Comparison of ENCODE assay signal across 8 cellular contexts in the genomic region with DNA sequence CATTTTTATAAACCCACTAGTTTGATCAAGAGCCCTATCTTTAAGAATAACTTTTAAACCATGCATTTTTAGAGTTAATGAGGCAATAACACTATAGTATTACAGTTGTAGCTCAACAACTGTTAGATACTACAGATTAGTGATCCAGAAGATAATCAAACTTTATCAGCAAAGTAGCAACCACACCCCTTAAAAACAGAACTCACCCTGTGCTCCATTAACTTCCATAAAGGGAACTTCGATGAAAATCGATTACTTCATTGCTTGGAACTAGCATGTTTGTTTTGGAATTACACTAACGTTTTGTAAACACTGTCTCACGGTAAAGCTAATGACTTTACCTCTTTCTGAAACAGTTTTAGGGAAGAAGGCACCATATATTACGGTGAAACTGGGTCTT. TPM values are rescaled to one million over a fixed set of nuclear protein-coding genes. Genes with fewer than 3 reads are reported as not detected.
DNase-seq lines count a peak whose midpoint lies in the region; ATAC-seq and TF ChIP-seq lines count a peak whose summit lies in the region.

No MANE protein-coding gene starts in this region.

- H3K27ac Mint-ChIP-seq in T-helper 1 cell treated with Interleukin-12 subunit alpha and Interleukin-12 subunit beta and Interleukin-4 antibody, amounts not matched to agents 30 μg/mL and 1 μg/mL, for 36 hours, result no peak overlapping the region
- H3K27ac Mint-ChIP-seq in activated CD4-positive, alpha-beta memory T cell treated with anti-CD3 and anti-CD28 coated beads for 36 hours, result no peak overlapping the region

- no peaks in the 10 kb centered on the region for H3K36me3 ChIP-seq in suprapubic skin

- H3K27me3 Mint-ChIP-seq in T-helper 1 cell treated with Interleukin-12 subunit alpha and Interleukin-12 subunit beta and Interleukin-4 antibody, amounts not matched to agents 30 μg/mL and 1 μg/mL, for 36 hours (ENCODE audit: low read depth), result peaks cover 21% of the 10 kb centered on the region
- H3K27me3 Mint-ChIP-seq in activated CD4-positive, alpha-beta memory T cell treated with anti-CD3 and anti-CD28 coated beads for 36 hours, result no peaks in the 10 kb centered on the region

- POLR2A ChIA-PET in activated CD4-positive, alpha-beta memory T cell treated with anti-CD3 and anti-CD28 coated beads for 36 hours (lab: Charles Lee), result no interaction called here

- 4% methylated on average over 5 of the region's 5 CpGs for WGBS in suprapubic skin

- peak overlapping the region; percentile 98 for H3K4me3 ChIP-seq in suprapubic skin

- TF ChIP-seq CTCF in suprapubic skin (IDR thresholded peaks at IDR 0.05), result no peak

- no peaks in the 10 kb centered on the region for H3K27me3 ChIP-seq in suprapubic skin

- DNase-seq in T-helper 1 cell (no peak), inferior parietal cortex (ENCODE audit: extremely low spot score) (peak; percentile 31), suprapubic skin (ENCODE audit: low spot score in 2 of 2) (no peak), NCI-H1930 (lab: John Stamatoyannopoulos, UW) (no peak)
- no peak for DNase-seq in activated CD4-positive, alpha-beta memory T cell treated with anti-CD3 and anti-CD28 coated beads for 36 hours
- DNase-seq in activated effector memory CD4-positive, alpha-beta T cell treated with anti-CD3 and anti-CD28 coated beads, Interleukin-2, amount 50 U/mL, for 16 hours, result no peak

- TF ChIP-seq EP300 in suprapubic skin (IDR thresholded peaks at IDR 0.05), result no peak

- ATAC-seq in HG03442 (IDR thresholded peaks at IDR 0.05; ENCODE audit: unreplicated experiment), result no peak

- peak overlapping the region; percentile 99 for H3K4me3 Mint-ChIP-seq in T-helper 1 cell treated with Interleukin-12 subunit alpha and Interleukin-12 subunit beta and Interleukin-4 antibody, amounts not matched to agents 30 μg/mL and 1 μg/mL, for 36 hours
- H3K4me3 Mint-ChIP-seq in activated CD4-positive, alpha-beta memory T cell treated with anti-CD3 and anti-CD28 coated beads for 36 hours, result peak overlapping the region; percentile 98

- CTCF ChIA-PET in activated CD4-positive, alpha-beta memory T cell treated with anti-CD3 and anti-CD28 coated beads for 36 hours (lab: Charles Lee), result interaction anchor here (1.3 to 2.0 kb wide), 3 partner anchors 44 to 183 kb away, joined by 3 to 10 read pairs (median 4); a partner anchor contains a TSS

- peaks cover 6% of the 10 kb centered on the region for H3K36me3 Mint-ChIP-seq in T-helper 1 cell treated with Interleukin-12 subunit alpha and Interleukin-12 subunit beta and Interleukin-4 antibody, amounts not matched to agents 30 μg/mL and 1 μg/mL, for 36 hours (ENCODE audit: low read depth)
- peaks cover 3% of the 10 kb centered on the region for H3K36me3 Mint-ChIP-seq in activated CD4-positive, alpha-beta memory T cell treated with anti-CD3 and anti-CD28 coated beads for 36 hours

- intact Hi-C loops in activated CD4-positive, alpha-beta memory T cell treated with anti-CD3 and anti-CD28 coated beads for 36 hours (cut with micrococcal nuclease), result loop anchor here (2.0 to 5.0 kb wide), 4 partner anchors 14 to 184 kb away; a partner anchor contains a TSS

- H3K9me3 Mint-ChIP-seq in T-helper 1 cell treated with Interleukin-12 subunit alpha and Interleukin-12 subunit beta and Interleukin-4 antibody, amounts not matched to agents 30 μg/mL and 1 μg/mL, for 36 hours, result no peaks in the 10 kb centered on the region
- H3K9me3 Mint-ChIP-seq in activated CD4-positive, alpha-beta memory T cell treated with anti-CD3 and anti-CD28 coated beads for 36 hours, result no peaks in the 10 kb centered on the region

- peak overlapping the region; percentile 92 for H3K27ac ChIP-seq in suprapubic skin

- H3K4me1 Mint-ChIP-seq in T-helper 1 cell treated with Interleukin-12 subunit alpha and Interleukin-12 subunit beta and Interleukin-4 antibody, amounts not matched to agents 30 μg/mL and 1 μg/mL, for 36 hours (ENCODE audit: low read depth), result peaks cover 34% of the 10 kb centered on the region
- peaks cover 25% of the 10 kb centered on the region for H3K4me1 Mint-ChIP-seq in activated CD4-positive, alpha-beta memory T cell treated with anti-CD3 and anti-CD28 coated beads for 36 hours (ENCODE audit: low read depth)

- no peak for TF ChIP-seq POLR2A in suprapubic skin (IDR thresholded peaks at IDR 0.05)

- H3K4me1 ChIP-seq in suprapubic skin, result peaks cover 28% of the 10 kb centered on the region

- no peaks in the 10 kb centered on the region for H3K9me3 ChIP-seq in suprapubic skin

RNA-seq across cellular contexts. Expression of a gene that starts 1.4 kb away (rescaled TPM):
- total RNA-seq in activated CD4-positive, alpha-beta memory T cell treated with anti-CD3 and anti-CD28 coated beads for 36 hours, result 10 to 100 TPM; 10.5 to 11.3 TPM
- 10 to 100 TPM in 1 of 4 donors, 1 to 10 TPM in 3; 5.4 to 10.9 (median 8.0) TPM for total RNA-seq in suprapubic skin
